9 cellular contexts compared by ENCODE assay signal in the genomic region with DNA sequence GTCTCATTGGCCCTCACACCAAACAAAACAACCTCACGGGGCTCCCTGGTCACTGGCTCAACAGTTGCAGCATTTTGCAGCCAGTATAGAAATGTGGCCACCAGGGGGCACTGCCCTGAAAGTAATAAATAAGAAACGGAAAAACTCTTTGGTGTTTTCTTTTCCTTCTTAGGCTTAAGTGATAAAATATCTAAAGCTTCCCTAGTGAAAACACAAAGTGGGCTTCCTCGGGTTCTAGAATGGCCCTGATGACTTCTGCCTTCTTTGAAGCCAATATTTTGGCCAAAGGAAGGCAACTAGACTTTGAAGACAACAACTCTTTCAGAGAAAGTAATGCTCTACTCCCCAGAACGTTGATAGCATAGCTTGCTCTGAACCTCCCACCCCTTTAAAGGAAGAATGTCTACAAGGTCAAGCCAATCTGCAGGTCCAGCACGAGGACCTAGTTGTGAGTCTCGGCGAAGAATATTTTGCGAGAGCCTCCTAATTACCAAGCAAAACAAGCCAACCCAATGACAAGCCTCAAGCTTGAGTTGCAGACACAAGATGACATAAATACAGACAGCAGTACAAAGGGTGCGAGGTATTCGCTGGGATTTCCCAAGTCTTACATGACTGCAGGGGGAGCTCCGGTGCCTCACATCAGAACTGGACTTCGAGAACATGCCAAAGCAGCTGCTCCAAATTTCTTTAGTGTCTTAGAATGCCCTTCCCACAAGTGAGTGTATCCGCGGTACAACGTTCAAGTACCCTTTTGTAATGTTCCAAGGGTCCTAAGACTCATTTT. TPM values are rescaled to one million over a fixed set of nuclear protein-coding genes. Genes with fewer than 3 reads are reported as not detected.
A peak's percentile ranks its signal among the peaks of the same experiment; 100 is the strongest.
DNase-seq lines count a peak whose midpoint lies in the region; ATAC-seq, FAIRE-seq and TF ChIP-seq lines count a peak whose summit lies in the region.
"Had no signal": no experiment of that assay in that cellular context is flagged by ENCODE, and none has a peak within 500 bp of the region (broad histone marks: within the 10 kb centered on the region; RNA-seq: fewer than 3 reads in every experiment).

No MANE protein-coding gene starts in this region.

- H3K27ac Mint-ChIP-seq in CD8-positive, alpha-beta memory T cell, result peak overlapping the region; percentile 90 to 97 (median 94)

- peaks cover 21 to 51% (median 41%) of the 10 kb centered on the region in 3 donors for H3K4me1 Mint-ChIP-seq in CD8-positive, alpha-beta memory T cell

- TF ChIP-seq CTCF in H1 (IDR thresholded peaks at IDR 0.05; ENCODE audit: control extremely low read depth in 1 of 3, insufficient read depth in 1 of 3, low read depth in 1 of 3, low read length in 3 of 3), result peak; percentile 47 to 70 (median 68)

- peaks cover 7% of the 10 kb centered on the region for H3K36me3 ChIP-seq in CD8-positive, alpha-beta memory T cell (ENCODE audit: insufficient read depth, low read length)
- no peaks in the 10 kb centered on the region for H3K36me3 ChIP-seq in H1 (ENCODE audit: control insufficient read depth in 2 of 4, insufficient read depth in 4 of 4, low read length in 3 of 4)
- H3K36me3 ChIP-seq in mesendoderm (ENCODE audit: control insufficient read depth, insufficient read depth, low read length), result no peaks in the 10 kb centered on the region

- ATAC-seq in HG02763 (IDR thresholded peaks at IDR 0.05; ENCODE audit: unreplicated experiment), result no peak

- no peaks in the 10 kb centered on the region for H3K27me3 ChIP-seq in CD8-positive, alpha-beta memory T cell (ENCODE audit: insufficient read depth, low read length, poor library complexity, severe bottlenecking)
- no peaks in the 10 kb centered on the region for H3K27me3 ChIP-seq in H1 (replicated peaks in 1 of 4; ENCODE audit: control insufficient read depth in 3 of 4, extremely low read depth in 1 of 4, insufficient read depth in 3 of 4, low read length in 3 of 4)
- H3K27me3 ChIP-seq in mesendoderm (ENCODE audit: insufficient read depth, low read length, poor library complexity), result no peaks in the 10 kb centered on the region

- WGBS in H1 (ENCODE audit: extremely low coverage in 1 of 2, insufficient coverage in 1 of 2, insufficient read length in 1 of 2, insufficient replicate concordance in 2 of 2, low coverage in 1 of 2, low lambda C conversion rate in 2 of 2, missing lambda C conversion rate in 1 of 2), 2 experiments, result 26% methylated on average over 15 of the region's 15 CpGs; no CpG with 5 or more reads in 1 of the 2 experiments
- no CpG with 5 or more reads among the region's 15 CpGs for WGBS in mesendoderm (ENCODE audit: extremely low coverage, insufficient coverage, low lambda C conversion rate)

- H2BK120ac ChIP-seq in H1 (replicated peaks; ENCODE audit: low read depth, low read length), result no peak overlapping the region
- H2BK120ac ChIP-seq in mesendoderm (ENCODE audit: low read depth, low read length), result no peak overlapping the region

- H3K4me2 ChIP-seq in H1 (ENCODE audit: insufficient read depth in 1 of 2, low read depth in 2 of 2, low read length in 2 of 2), result peak overlapping the region; percentile 89 to 98
- peak overlapping the region; percentile 14 for H3K4me2 ChIP-seq in mesendoderm (ENCODE audit: low read length)

- no peak overlapping the region for H4K5ac ChIP-seq in H1 (ENCODE audit: insufficient read length, low read depth, low read length)
- H4K5ac ChIP-seq in mesendoderm (ENCODE audit: low read length), result no peak overlapping the region

- H3K23ac ChIP-seq in H1 (ENCODE audit: insufficient read length), result no peak overlapping the region
- no peak overlapping the region for H3K23ac ChIP-seq in mesendoderm (ENCODE audit: low read length)

- DNase-seq in CD8-positive, alpha-beta memory T cell, result peak; percentile 60 to 82 (median 71)
- peak; percentile 69 for DNase-seq in HEK293T (ENCODE audit: extremely low spot score)
- peak; percentile 85 for DNase-seq in NCI-H82 (lab: John Stamatoyannopoulos, UW)
- peak; percentile 87 for DNase-seq in activated CD8-positive, alpha-beta memory T cell treated with anti-CD3 and anti-CD28 coated beads for 24 hours
- peak in 1 of 2 experiments; percentile 84 for DNase-seq in H1 (ENCODE audit: low read depth in 1 of 2, low spot score in 2 of 2)
- peak; percentile 89 for DNase-seq in mesendoderm
- DNase-seq in stimulated activated CD8-positive, alpha-beta memory T cell treated with anti-CD3 and anti-CD28 coated beads, Interleukin-15, amount 100 ng/mL, for 1 hour (ENCODE audit: low read depth), result peak; percentile 69

- H3K36me3 Mint-ChIP-seq in CD8-positive, alpha-beta memory T cell, result no peaks in the 10 kb centered on the region

- H3K4ac ChIP-seq in H1 (replicated peaks; ENCODE audit: insufficient read length, low read depth, low read length) (no peak overlapping the region), mesendoderm (ENCODE audit: low read depth, low read length) (no peak overlapping the region)

- H4K8ac ChIP-seq in H1 (ENCODE audit: extremely low read depth, insufficient read depth, low read length) (no peak overlapping the region), mesendoderm (ENCODE audit: low read depth, low read length) (no peak overlapping the region)

- H3K79me2 ChIP-seq in H1 (ENCODE audit: control insufficient read depth in 1 of 2, insufficient read depth in 2 of 2, low read length in 2 of 2) (peaks cover 6 to 65% of the 10 kb centered on the region in 2 experiments; a peak in 3 of 4 replicates), mesendoderm (ENCODE audit: control insufficient read depth, insufficient read depth, low read length) (peaks cover 16% of the 10 kb centered on the region)

- no peak for TF ChIP-seq POLR2A in H1 (IDR thresholded peaks at IDR 0.05; ENCODE audit: control extremely low read depth in 1 of 2, low read depth in 2 of 2, low read length in 2 of 2)

- H3K4me3 Mint-ChIP-seq in CD8-positive, alpha-beta memory T cell, result peak overlapping the region; percentile 74 to 93 (median 88)

- no peak overlapping the region for H3K9ac ChIP-seq in H1 (replicated peaks in 1 of 4; ENCODE audit: extremely low read depth in 1 of 4, low read depth in 3 of 4, low read length in 3 of 4)
- H3K9ac ChIP-seq in mesendoderm (ENCODE audit: low read length), result peak overlapping the region; percentile 10

- H3K9me3 Mint-ChIP-seq in CD8-positive, alpha-beta memory T cell, result no peaks in the 10 kb centered on the region

- no peak for FAIRE-seq in H1 (lab: Jason Lieb, UNC)
- FAIRE-seq: colon had no signal

- CTCF ChIA-PET in CD8-positive, alpha-beta memory T cell (lab: Charles Lee), result interaction anchor here (0.7 to 5.7 kb wide), 42 partner anchors 10 to 179 kb away, joined by 3 to 81 read pairs (median 6); partner anchors contain the start of genes GON7, LYSET, MOAP1 and UBR7
- CTCF ChIA-PET in HEK293T (lab: Yijun Ruan, JAX) (interaction anchor here (0.6 to 3.3 kb wide), 46 partner anchors 8 to 506 kb away, joined by 3 to 49 read pairs (median 4); partner anchors contain the start of genes GON7 and UBR7), H1 (lab: Charles Lee; ENCODE audit: partially characterized antibody) (interaction anchor here (0.6 to 5.0 kb wide), 90 partner anchors 9 to 1214 kb away, joined by 3 to 128 read pairs (median 4); partner anchors contain the start of genes GON7, LYSET, MOAP1 and UBR7)

- H2BK5ac ChIP-seq in H1 (ENCODE audit: low read depth, low read length), result no peak overlapping the region
- no peak overlapping the region for H2BK5ac ChIP-seq in mesendoderm (ENCODE audit: low read length)

- H2AFZ ChIP-seq in H1 (ENCODE audit: low read length), result no peak overlapping the region

- H2AK5ac ChIP-seq in H1 (ENCODE audit: low read depth, low read length), result no peak overlapping the region
- H2AK5ac ChIP-seq in mesendoderm (ENCODE audit: low read length), result no peak overlapping the region

- H2BK12ac ChIP-seq in H1 (ENCODE audit: low read depth, low read length), result no peak overlapping the region

- no peak overlapping the region for H3K14ac ChIP-seq in H1 (ENCODE audit: insufficient read length)

- H3K4me3 ChIP-seq in CD8-positive, alpha-beta memory T cell (ENCODE audit: low read length), result peak overlapping the region; percentile 25
- H3K4me3 ChIP-seq in H1 (ENCODE audit: extremely low read depth in 1 of 4, insufficient read depth in 2 of 4, low read depth in 3 of 4, low read length in 4 of 4) (peak overlapping the region; percentile 77 to 100 (median 88); a peak in 7 of 8 replicates), mesendoderm (ENCODE audit: low read length) (no peak overlapping the region)

- H3K56ac ChIP-seq in H1 (replicated peaks; ENCODE audit: insufficient read length, low read depth, low read length) (no peak overlapping the region), mesendoderm (ENCODE audit: low read length) (peak overlapping the region; percentile 25)

- H4K91ac ChIP-seq in H1 (replicated peaks; ENCODE audit: insufficient read length, low read length), result no peak overlapping the region

- H3K27me3 Mint-ChIP-seq in CD8-positive, alpha-beta memory T cell, result peaks cover 0 to 2% of the 10 kb centered on the region in 2 donors

- H3K9me3 ChIP-seq in CD8-positive, alpha-beta memory T cell (ENCODE audit: low read length), result no peaks in the 10 kb centered on the region
- H3K9me3 ChIP-seq in H1 (ENCODE audit: insufficient read depth in 2 of 2, low read depth in 1 of 2, low read length in 1 of 2), result no peaks in the 10 kb centered on the region

- peaks cover 11% of the 10 kb centered on the region for H3K23me2 ChIP-seq in H1 (ENCODE audit: low read depth, low read length)

- H3K18ac ChIP-seq in H1 (ENCODE audit: extremely low read depth, low read length) (peak overlapping the region; percentile 19; the same call in 1 of the 2 replicates), mesendoderm (ENCODE audit: low read length) (no peak overlapping the region)

- peaks cover 32% of the 10 kb centered on the region for H3K4me1 ChIP-seq in CD8-positive, alpha-beta memory T cell (ENCODE audit: insufficient read depth, low read length)
- H3K4me1 ChIP-seq in H1 (replicated peaks in 1 of 4; ENCODE audit: control insufficient read depth in 3 of 4, insufficient read depth in 4 of 4, low read length in 3 of 4) (peaks cover 17 to 24% (median 18%) of the 10 kb centered on the region in 4 experiments), mesendoderm (ENCODE audit: control insufficient read depth, low read depth, low read length) (peaks cover 4% of the 10 kb centered on the region)

- TF ChIP-seq RAD21 in H1 (IDR thresholded peaks at IDR 0.05 in 1 of 2, conservative IDR thresholded peaks at IDR 0.05 in 1 of 2; ENCODE audit: low read depth in 2 of 2, low read length in 2 of 2), result peak; percentile 28 to 53

- no peak for TF ChIP-seq EP300 in H1 (IDR thresholded peaks at IDR 0.05; ENCODE audit: borderline replicate concordance in 1 of 2, low read depth in 2 of 2, low read length in 2 of 2)

- POLR2A ChIA-PET in CD8-positive, alpha-beta memory T cell (lab: Charles Lee), result interaction anchor here (1.1 to 4.0 kb wide), 4 partner anchors 20 to 95 kb away, joined by 3 to 36 read pairs (median 5); partner anchors contain the start of genes LYSET and MOAP1
- POLR2A ChIA-PET in HEK293T (lab: Yijun Ruan, JAX), result interaction anchor here (0.7 to 3.3 kb wide), 6 partner anchors 19 to 364 kb away, joined by 3 to 25 read pairs (median 4); partner anchors contain the start of genes GON7, LGMN, LYSET and MOAP1
- POLR2A ChIA-PET in H1 (lab: Charles Lee; ENCODE audit: partially characterized antibody), result interaction anchor here (0.6 to 2.1 kb wide), 7 partner anchors 8 to 148 kb away, joined by 3 to 12 read pairs (median 3); no protein-coding TSS in a partner anchor

- no peak overlapping the region for H2BK15ac ChIP-seq in H1 (ENCODE audit: low read length)
- no peak overlapping the region for H2BK15ac ChIP-seq in mesendoderm (replicated peaks; ENCODE audit: low read depth)

- no peak overlapping the region for H2BK20ac ChIP-seq in H1 (ENCODE audit: low read length)

- H3K79me1 ChIP-seq in H1 (ENCODE audit: low read depth, low read length), result peaks cover 16% of the 10 kb centered on the region
- H3K79me1 ChIP-seq in mesendoderm (ENCODE audit: low read length), result peaks cover 4% of the 10 kb centered on the region

- H3K27ac ChIP-seq in CD8-positive, alpha-beta memory T cell (ENCODE audit: low read depth, low read length), result peak overlapping the region; percentile 14
- H3K27ac ChIP-seq in H1 (ENCODE audit: low read depth, low read length) (no peak overlapping the region), mesendoderm (ENCODE audit: low read depth, low read length) (no peak overlapping the region)

- H4K20me1 ChIP-seq in H1 (replicated peaks in 1 of 2; ENCODE audit: control insufficient read depth in 1 of 2, insufficient read depth in 2 of 2, low read length in 2 of 2), result peaks cover 11 to 23% of the 10 kb centered on the region in 2 experiments

RNA-seq across cellular contexts. Expression of gene ITPK1, which starts 2.6 kb away (rescaled TPM):
- 10 to 100 TPM; 66.1 to 75.1 TPM for total RNA-seq in CD8-positive, alpha-beta memory T cell
- 40.4 TPM for polyA plus RNA-seq in CD8-positive, alpha-beta memory T cell
- total RNA-seq in H1 (2021; fragmentation: NEBNext Ultra II Directional; extraction: Animal tissue kit (Norgen Biotek cat#: 25700)), result 143 and 148 TPM in 2 replicates
- 108 and 114 TPM in 2 replicates for polyA plus RNA-seq in H1 (2011; rRNA removed)
- polyA plus RNA-seq in H1 (2011; cell fraction: cytosol; rRNA removed), result 87.6 TPM
- polyA plus RNA-seq in H1 (2011; cell fraction: nucleus; rRNA removed), result 123 TPM
- polyA plus RNA-seq in H1 (2012, experiment 1 of 2), result 86.3 to 118 TPM (median 110 TPM) in 4 replicates
- polyA plus RNA-seq in H1 (2012, experiment 2 of 2), result 103 TPM
- 62.3 TPM for polyA plus RNA-seq in H1 (2013, experiment 1 of 2)
- 61.5 TPM for polyA plus RNA-seq in H1 (2013, experiment 2 of 2)
- polyA minus RNA-seq in H1 (2011; rRNA and poly(A)+ RNA removed), result 278 and 326 TPM in 2 replicates
- polyA minus RNA-seq in H1 (2011; cell fraction: cytosol; rRNA and poly(A)+ RNA removed), result 85.3 TPM
- 55.2 TPM for polyA minus RNA-seq in H1 (2011; cell fraction: nucleus; rRNA and poly(A)+ RNA removed)
- polyA plus RNA-seq in mesendoderm (2013, experiment 1 of 2), result 33.1 TPM
- 33.6 TPM for polyA plus RNA-seq in mesendoderm (2013, experiment 2 of 2)
